In genomic region chr1:161196521-161197451, GRCh38 we compare ENCODE assay signal across 11 cellular contexts. TPM values are rescaled to one million over a fixed set of nuclear protein-coding genes. Genes with fewer than 3 reads are reported as not detected.
DNase-seq lines count a peak whose midpoint lies in the region; ATAC-seq and TF ChIP-seq lines count a peak whose summit lies in the region.
"Had no signal": no experiment of that assay in that cellular context is flagged by ENCODE, and none has a peak within 500 bp of the region (broad histone marks: within the 10 kb centered on the region; RNA-seq: fewer than 3 reads in every experiment).

No MANE protein-coding gene starts in this region.

- 66% methylated on average over 27 of the region's 27 CpGs for WGBS in heart right ventricle, 2 donors

- H3K36me3 Mint-ChIP-seq in activated T-helper 1 cell treated with anti-CD3 and anti-CD28 coated beads, Interleukin-12 subunit alpha, Interleukin-12 subunit beta, Interleukin-2, Interleukin-4 antibody, amounts not matched to agents 30 ng/mL and 10 ng/mL and 1 ng/mL, durations not matched to agents 14 hours and 24 hours and 36 hours (ENCODE audit: low read depth): no peaks in the 10 kb centered on the region
- H3K36me3 Mint-ChIP-seq in activated CD8-positive, alpha-beta memory T cell treated with anti-CD3 and anti-CD28 coated beads, Interleukin-2, amount 10 ng/mL, durations not matched to agents 7 days and 5 days: no peaks in the 10 kb centered on the region

- H3K9me3 Mint-ChIP-seq in activated T-helper 1 cell treated with anti-CD3 and anti-CD28 coated beads, Interleukin-12 subunit alpha, Interleukin-12 subunit beta, Interleukin-2, Interleukin-4 antibody, amounts not matched to agents 30 ng/mL and 10 ng/mL and 1 ng/mL, durations not matched to agents 14 hours and 24 hours and 36 hours: no peaks in the 10 kb centered on the region
- no peaks in the 10 kb centered on the region for H3K9me3 Mint-ChIP-seq in activated CD8-positive, alpha-beta memory T cell treated with anti-CD3 and anti-CD28 coated beads, Interleukin-2, amount 10 ng/mL, durations not matched to agents 7 days and 5 days (ENCODE audit: low read depth)

- H4K20me1 ChIP-seq in BLaER1: no peaks in the 10 kb centered on the region

- H3K9me3 ChIP-seq in BLaER1: no peaks in the 10 kb centered on the region
- no peaks in the 10 kb centered on the region for H3K9me3 ChIP-seq in heart right ventricle

- CTCF ChIA-PET in activated CD8-positive, alpha-beta memory T cell treated with anti-CD3 and anti-CD28 coated beads, Interleukin-2, amount 10 ng/mL, durations not matched to agents 7 days and 5 days (lab: Charles Lee): interaction anchor here (2.3 kb wide), 1 partner anchor 29 kb away, joined by 6 read pairs; the partner anchor contains the start of gene TOMM40L

- peaks cover 99% of the 10 kb centered on the region for H3K4me1 ChIP-seq in BLaER1
- peaks cover 35 to 97% (median 81%) of the 10 kb centered on the region in 9 donors for H3K4me1 ChIP-seq in heart right ventricle
- H3K4me1 ChIP-seq in rectal smooth muscle tissue (ENCODE audit: control insufficient read depth, insufficient read depth, low read length): peaks cover 40% of the 10 kb centered on the region

- H3K27ac ChIP-seq in BLaER1 (peak overlapping the region; percentile 63), heart right ventricle (peak overlapping the region; percentile 80 to 100 (median 98)), rectal smooth muscle tissue (ENCODE audit: low read depth, low read length) (peak overlapping the region; percentile 76)

- peak in 1 of 8 donors; percentile 1 for ATAC-seq in heart right ventricle
- ATAC-seq in activated CD8-positive, alpha-beta memory T cell treated with anti-CD3 and anti-CD28 coated beads, Interleukin-2, amount 10 ng/mL, durations not matched to agents 7 days and 5 days: no peak

- no peaks in the 10 kb centered on the region for H3K27me3 ChIP-seq in BLaER1
- H3K27me3 ChIP-seq in heart right ventricle: no peaks in the 10 kb centered on the region
- no peaks in the 10 kb centered on the region for H3K27me3 ChIP-seq in rectal smooth muscle tissue (ENCODE audit: control insufficient read depth, insufficient read depth, low read length)

- H3K36me3 ChIP-seq in BLaER1 (no peaks in the 10 kb centered on the region), heart right ventricle (peaks cover 0 to 49% (median 0%) of the 10 kb centered on the region in 9 donors), rectal smooth muscle tissue (ENCODE audit: control insufficient read depth, insufficient read depth, low read length) (no peaks in the 10 kb centered on the region)

- H3K4me1 Mint-ChIP-seq in activated T-helper 1 cell treated with anti-CD3 and anti-CD28 coated beads, Interleukin-12 subunit alpha, Interleukin-12 subunit beta, Interleukin-2, Interleukin-4 antibody, amounts not matched to agents 30 ng/mL and 10 ng/mL and 1 ng/mL, durations not matched to agents 14 hours and 24 hours and 36 hours (ENCODE audit: low read depth): peaks cover 64% of the 10 kb centered on the region
- peaks cover 59% of the 10 kb centered on the region for H3K4me1 Mint-ChIP-seq in activated CD8-positive, alpha-beta memory T cell treated with anti-CD3 and anti-CD28 coated beads, Interleukin-2, amount 10 ng/mL, durations not matched to agents 7 days and 5 days

- DNase-seq in activated T-helper 1 cell treated with anti-CD3 and anti-CD28 coated beads, Interleukin-12 subunit alpha, Interleukin-12 subunit beta, Interleukin-2, Interleukin-4 antibody, amounts not matched to agents 30 ng/mL and 10 ng/mL and 1 ng/mL, durations not matched to agents 14 hours and 24 hours and 36 hours (ENCODE audit: low spot score): no peak
- peak; percentile 52 to 60 for DNase-seq in heart right ventricle
- DNase-seq in activated CD8-positive, alpha-beta memory T cell treated with anti-CD3 and anti-CD28 coated beads, Interleukin-2, amount 10 ng/mL, durations not matched to agents 7 days and 5 days: no peak
- no peak for DNase-seq in activated naive CD4-positive, alpha-beta T cell treated with anti-CD3 and anti-CD28 coated beads, Interleukin-2, amount 50 U/mL, for 16 hours
- DNase-seq in epidermal melanocyte (ENCODE audit: insufficient read length, low spot score): no peak
- DNase-seq in NCI-H1694 treated with DMSO at 0.1 percent for 48 hours (lab: John Stamatoyannopoulos, UW): no peak
- DNase-seq: GF-D8 had no signal

- H3K9ac ChIP-seq in BLaER1: peak overlapping the region; percentile 55
- no peak overlapping the region for H3K9ac ChIP-seq in rectal smooth muscle tissue (ENCODE audit: low read length)

- intact Hi-C loops in activated T-helper 1 cell treated with anti-CD3 and anti-CD28 coated beads, Interleukin-12 subunit alpha, Interleukin-12 subunit beta, Interleukin-2, Interleukin-4 antibody, amounts not matched to agents 30 ng/mL and 10 ng/mL and 1 ng/mL, durations not matched to agents 14 hours and 24 hours and 36 hours (cut with micrococcal nuclease): no loop called here
- intact Hi-C loops in heart right ventricle (cut with DNase I): loop anchor here in 4 of 10 donors (10.0 kb wide), 1 partner anchor 188 kb away; no protein-coding TSS in a partner anchor

- no peak overlapping the region for H3K4me3 Mint-ChIP-seq in activated T-helper 1 cell treated with anti-CD3 and anti-CD28 coated beads, Interleukin-12 subunit alpha, Interleukin-12 subunit beta, Interleukin-2, Interleukin-4 antibody, amounts not matched to agents 30 ng/mL and 10 ng/mL and 1 ng/mL, durations not matched to agents 14 hours and 24 hours and 36 hours
- no peak overlapping the region for H3K4me3 Mint-ChIP-seq in activated CD8-positive, alpha-beta memory T cell treated with anti-CD3 and anti-CD28 coated beads, Interleukin-2, amount 10 ng/mL, durations not matched to agents 7 days and 5 days

- H3K27me3 Mint-ChIP-seq in activated T-helper 1 cell treated with anti-CD3 and anti-CD28 coated beads, Interleukin-12 subunit alpha, Interleukin-12 subunit beta, Interleukin-2, Interleukin-4 antibody, amounts not matched to agents 30 ng/mL and 10 ng/mL and 1 ng/mL, durations not matched to agents 14 hours and 24 hours and 36 hours (ENCODE audit: insufficient read depth): no peaks in the 10 kb centered on the region
- H3K27me3 Mint-ChIP-seq in activated CD8-positive, alpha-beta memory T cell treated with anti-CD3 and anti-CD28 coated beads, Interleukin-2, amount 10 ng/mL, durations not matched to agents 7 days and 5 days: no peaks in the 10 kb centered on the region

- peak overlapping the region; percentile 61 for H3K4me2 ChIP-seq in BLaER1

- no peak for TF ChIP-seq CTCF in heart right ventricle (IDR thresholded peaks at IDR 0.05)

- H3K4me3 ChIP-seq in BLaER1: no peak overlapping the region
- peak overlapping the region; percentile 28 to 67 (median 57) for H3K4me3 ChIP-seq in heart right ventricle
- peak overlapping the region; percentile 57 for H3K4me3 ChIP-seq in rectal smooth muscle tissue (ENCODE audit: low read length)

- peak overlapping the region; percentile 54 for H3K27ac Mint-ChIP-seq in activated T-helper 1 cell treated with anti-CD3 and anti-CD28 coated beads, Interleukin-12 subunit alpha, Interleukin-12 subunit beta, Interleukin-2, Interleukin-4 antibody, amounts not matched to agents 30 ng/mL and 10 ng/mL and 1 ng/mL, durations not matched to agents 14 hours and 24 hours and 36 hours
- no peak overlapping the region for H3K27ac Mint-ChIP-seq in activated CD8-positive, alpha-beta memory T cell treated with anti-CD3 and anti-CD28 coated beads, Interleukin-2, amount 10 ng/mL, durations not matched to agents 7 days and 5 days

RNA-seq across cellular contexts. Expression of gene ADAMTS4, which starts 2.1 kb away (rescaled TPM):
- 0.23 and 0.24 TPM in 2 replicates for total RNA-seq in activated T-helper 1 cell treated with anti-CD3 and anti-CD28 coated beads, Interleukin-12 subunit alpha, Interleukin-12 subunit beta, Interleukin-2, Interleukin-4 antibody, amounts not matched to agents 30 ng/mL and 10 ng/mL and 1 ng/mL, durations not matched to agents 14 hours and 24 hours and 36 hours
- 10 to 100 TPM in 6 of 10 donors, 1 to 10 TPM in 4; 1.7 to 86.1 (median 17.7) TPM for total RNA-seq in heart right ventricle
- 10 to 100 TPM in 1 of 2 donors, 1 to 10 TPM in 1; 5.4 to 11.9 TPM for polyA plus RNA-seq in heart right ventricle
- total RNA-seq in activated CD8-positive, alpha-beta memory T cell treated with anti-CD3 and anti-CD28 coated beads, Interleukin-2, amount 10 ng/mL, durations not matched to agents 7 days and 5 days: under 1 TPM; 0.30 to 0.38 TPM

RNA-seq across cellular contexts. Expression of gene NDUFS2, which starts 5.4 kb away (rescaled TPM):
- 72.9 and 84.1 TPM in 2 replicates for total RNA-seq in activated T-helper 1 cell treated with anti-CD3 and anti-CD28 coated beads, Interleukin-12 subunit alpha, Interleukin-12 subunit beta, Interleukin-2, Interleukin-4 antibody, amounts not matched to agents 30 ng/mL and 10 ng/mL and 1 ng/mL, durations not matched to agents 14 hours and 24 hours and 36 hours
- 100 to 1,000 TPM; 244 to 370 (median 318) TPM for total RNA-seq in heart right ventricle
- 100 to 1,000 TPM; 121 to 193 TPM for polyA plus RNA-seq in heart right ventricle
- total RNA-seq in activated CD8-positive, alpha-beta memory T cell treated with anti-CD3 and anti-CD28 coated beads, Interleukin-2, amount 10 ng/mL, durations not matched to agents 7 days and 5 days: 10 to 100 TPM; 69.4 to 83.9 TPM

RNA-seq across cellular contexts. Expression of gene FCER1G, which starts 18.3 kb away (rescaled TPM):
- 0.93 and 1.5 TPM in 2 replicates for total RNA-seq in activated T-helper 1 cell treated with anti-CD3 and anti-CD28 coated beads, Interleukin-12 subunit alpha, Interleukin-12 subunit beta, Interleukin-2, Interleukin-4 antibody, amounts not matched to agents 30 ng/mL and 10 ng/mL and 1 ng/mL, durations not matched to agents 14 hours and 24 hours and 36 hours
- 10 to 100 TPM in 4 of 10 donors, 1 to 10 TPM in 6; 2.0 to 65.8 (median 5.3) TPM for total RNA-seq in heart right ventricle
- polyA plus RNA-seq in heart right ventricle: 10 to 100 TPM; 19.7 to 64.6 TPM
- 1 to 10 TPM; 1.1 to 5.8 TPM for total RNA-seq in activated CD8-positive, alpha-beta memory T cell treated with anti-CD3 and anti-CD28 coated beads, Interleukin-2, amount 10 ng/mL, durations not matched to agents 7 days and 5 days
- total RNA-seq: NCI-H460 had no signal

RNA-seq across cellular contexts. Expression of gene B4GALT3, which starts 19.5 kb away (rescaled TPM):
- total RNA-seq in activated T-helper 1 cell treated with anti-CD3 and anti-CD28 coated beads, Interleukin-12 subunit alpha, Interleukin-12 subunit beta, Interleukin-2, Interleukin-4 antibody, amounts not matched to agents 30 ng/mL and 10 ng/mL and 1 ng/mL, durations not matched to agents 14 hours and 24 hours and 36 hours: 66.4 and 68.2 TPM in 2 replicates
- 10 to 100 TPM; 12.1 to 28.9 (median 19.6) TPM for total RNA-seq in heart right ventricle
- 10 to 100 TPM; 11.5 to 25.5 TPM for polyA plus RNA-seq in heart right ventricle
- 10 to 100 TPM; 47.0 to 53.5 TPM for total RNA-seq in activated CD8-positive, alpha-beta memory T cell treated with anti-CD3 and anti-CD28 coated beads, Interleukin-2, amount 10 ng/mL, durations not matched to agents 7 days and 5 days

RNA-seq across cellular contexts. Expression of gene APOA2, which starts 26.6 kb away (rescaled TPM):
- not detected in 2 replicates for total RNA-seq in activated T-helper 1 cell treated with anti-CD3 and anti-CD28 coated beads, Interleukin-12 subunit alpha, Interleukin-12 subunit beta, Interleukin-2, Interleukin-4 antibody, amounts not matched to agents 30 ng/mL and 10 ng/mL and 1 ng/mL, durations not matched to agents 14 hours and 24 hours and 36 hours
- total RNA-seq in heart right ventricle: under 1 TPM in 1 of 10 donors, not detected in 9; 0.89 TPM
- not detected for polyA plus RNA-seq in heart right ventricle
- total RNA-seq in activated CD8-positive, alpha-beta memory T cell treated with anti-CD3 and anti-CD28 coated beads, Interleukin-2, amount 10 ng/mL, durations not matched to agents 7 days and 5 days: not detected
- total RNA-seq: NCI-H460 had no signal
- polyA plus RNA-seq: keratinocyte had no signal

Comparison
In these comparisons a context has a peak if more than half of its experiments do, and no peak if none do; other contexts are left out.
1. DNase-seq: peak in heart right ventricle (2 of 2); none in activated T-helper 1 cell treated with anti-CD3 and anti-CD28 coated beads, Interleukin-12 subunit alpha, Interleukin-12 subunit beta, Interleukin-2, Interleukin-4 antibody, amounts not matched to agents 30 ng/mL and 10 ng/mL and 1 ng/mL, durations not matched to agents 14 hours and 24 hours and 36 hours (single experiment), activated CD8-positive, alpha-beta memory T cell treated with anti-CD3 and anti-CD28 coated beads, Interleukin-2, amount 10 ng/mL, durations not matched to agents 7 days and 5 days (single experiment), activated naive CD4-positive, alpha-beta T cell treated with anti-CD3 and anti-CD28 coated beads, Interleukin-2, amount 50 U/mL, for 16 hours (single experiment), epidermal melanocyte (single experiment) and NCI-H1694 treated with DMSO at 0.1 percent for 48 hours (single experiment).
2. Peak in every context shown above with its lines, with median percentiles within 50 percentile points of each other: H3K27ac ChIP-seq.